In the genomic region with DNA sequence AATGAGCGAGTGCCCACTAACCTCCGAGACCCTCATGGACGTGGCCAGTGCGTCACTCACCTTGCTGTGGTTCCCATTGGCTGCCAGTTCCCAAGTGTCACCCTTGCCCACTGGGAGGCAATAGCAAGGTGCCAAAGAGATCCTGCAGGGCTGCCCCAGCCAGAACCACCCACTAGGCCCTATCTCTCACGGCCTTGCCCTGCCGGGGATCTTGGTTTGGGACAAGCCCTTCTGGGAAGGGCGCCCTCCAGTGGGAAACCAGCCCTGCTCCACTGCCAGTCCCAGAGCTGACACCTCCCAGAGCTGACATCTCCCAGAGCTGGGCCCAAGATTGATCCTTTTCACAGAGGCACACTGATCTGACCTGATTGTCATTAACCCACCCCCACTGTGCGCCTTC, we compare ENCODE assay signal across 9 cellular contexts. TPM values are rescaled to one million over a fixed set of nuclear protein-coding genes. Genes with fewer than 3 reads are reported as not detected.
A peak's percentile ranks its signal among the peaks of the same experiment; 100 is the strongest.
DNase-seq lines count a peak whose midpoint lies in the region; ATAC-seq and TF ChIP-seq lines count a peak whose summit lies in the region.
"Had no signal": no experiment of that assay in that cellular context is flagged by ENCODE, and none has a peak within 500 bp of the region (broad histone marks: within the 10 kb centered on the region; RNA-seq: fewer than 3 reads in every experiment).

No MANE protein-coding gene starts in this region.

- H3K27ac Mint-ChIP-seq in activated T-helper 17 cell treated with anti-CD3 and anti-CD28 coated beads, Interleukin-2, amount 50 U/mL, for 72 hours: peak overlapping the region; percentile 21
- no peak overlapping the region for H3K27ac Mint-ChIP-seq in natural killer cell

- H3K36me3 Mint-ChIP-seq in activated T-helper 17 cell treated with anti-CD3 and anti-CD28 coated beads, Interleukin-2, amount 50 U/mL, for 72 hours (ENCODE audit: low read depth): no peaks in the 10 kb centered on the region
- H3K36me3 Mint-ChIP-seq in natural killer cell: no peaks in the 10 kb centered on the region

- H3K27me3 Mint-ChIP-seq in activated T-helper 17 cell treated with anti-CD3 and anti-CD28 coated beads, Interleukin-2, amount 50 U/mL, for 72 hours: no peaks in the 10 kb centered on the region
- H3K27me3 Mint-ChIP-seq in natural killer cell (ENCODE audit: low read depth in 2 of 2): peaks cover 0 to 3% of the 10 kb centered on the region in 2 donors

- no peak for ATAC-seq in activated T-helper 17 cell treated with anti-CD3 and anti-CD28 coated beads, Interleukin-2, amount 50 U/mL, for 72 hours (replicated peaks)
- ATAC-seq in natural killer cell: no peak

- no peak for TF ChIP-seq POLR2A in sigmoid colon (IDR thresholded peaks at IDR 0.05)

- intact Hi-C loops in natural killer cell (cut with micrococcal nuclease): loop anchor here (10.0 kb wide), 1 partner anchor 183 kb away; the partner anchor contains the start of gene MAN1C1
- intact Hi-C loops in sigmoid colon (cut with DNase I): loop anchor here (2.0 to 5.0 kb wide), 2 partner anchors 53 to 96 kb away; no protein-coding TSS in a partner anchor

- H3K27ac ChIP-seq in HL-60 (replicated peaks): no peak overlapping the region
- H3K27ac ChIP-seq in sigmoid colon: peak overlapping the region in 1 of 4 donors; percentile 92

- H3K9me3 ChIP-seq in sigmoid colon: no peaks in the 10 kb centered on the region
- H3K9me3 ChIP-seq: HAP-1 had no signal

- WGBS in sigmoid colon, 2 donors: 60 to 84% methylated on average over 8 of the region's 8 CpGs

- TF ChIP-seq EP300 in sigmoid colon (IDR thresholded peaks at IDR 0.05): no peak

- H3K4me3 Mint-ChIP-seq in activated T-helper 17 cell treated with anti-CD3 and anti-CD28 coated beads, Interleukin-2, amount 50 U/mL, for 72 hours: peak overlapping the region; percentile 61
- no peak overlapping the region for H3K4me3 Mint-ChIP-seq in natural killer cell

- H3K9me3 Mint-ChIP-seq in activated T-helper 17 cell treated with anti-CD3 and anti-CD28 coated beads, Interleukin-2, amount 50 U/mL, for 72 hours: no peaks in the 10 kb centered on the region
- no peaks in the 10 kb centered on the region for H3K9me3 Mint-ChIP-seq in natural killer cell

- H3K27me3 ChIP-seq in HL-60 (ENCODE audit: insufficient read depth, poor library complexity, severe bottlenecking) (no peaks in the 10 kb centered on the region), sigmoid colon (no peaks in the 10 kb centered on the region)

- H3K4me3 ChIP-seq in HL-60 (replicated peaks; ENCODE audit: insufficient read depth, low read length) (no peak overlapping the region), sigmoid colon (no peak overlapping the region)
- H3K4me3 ChIP-seq: HAP-1 had no signal

- H3K36me3 ChIP-seq in sigmoid colon: no peaks in the 10 kb centered on the region
- H3K36me3 ChIP-seq: HAP-1 had no signal

- DNase-seq in AML-193 (lab: John Stamatoyannopoulos, UW) (peak; percentile 20 to 31), HL-60 (ENCODE audit: low read depth in 1 of 2, low spot score in 1 of 2) (peak in 1 of 2 experiments; percentile 60), kidney tubule cell (ENCODE audit: low spot score) (peak; percentile 40), natural killer cell (no peak), sigmoid colon (no peak), GM19240 (ENCODE audit: insufficient read length, low spot score) (no peak), NCI-H2081 (lab: John Stamatoyannopoulos, UW) (no peak)

- peaks cover 20% of the 10 kb centered on the region for H3K4me1 Mint-ChIP-seq in activated T-helper 17 cell treated with anti-CD3 and anti-CD28 coated beads, Interleukin-2, amount 50 U/mL, for 72 hours
- H3K4me1 Mint-ChIP-seq in natural killer cell: peaks cover 14 to 30% of the 10 kb centered on the region in 2 donors

- TF ChIP-seq CTCF in HL-60 (IDR thresholded peaks at IDR 0.05; ENCODE audit: insufficient read depth, low read length): peak; percentile 47
- no peak for TF ChIP-seq CTCF in natural killer cell (IDR thresholded peaks at IDR 0.05)
- peak in 2 of 4 experiments; percentile 27 to 33 for TF ChIP-seq CTCF in sigmoid colon (IDR thresholded peaks at IDR 0.05)

- H3K4me1 ChIP-seq in sigmoid colon: peaks cover 0 to 51% (median 36%) of the 10 kb centered on the region in 4 donors

RNA-seq across cellular contexts. Expression of gene SELENON, which starts 2.1 kb away (rescaled TPM):
- 10 to 100 TPM; 10.2 to 13.2 TPM for total RNA-seq in activated T-helper 17 cell treated with anti-CD3 and anti-CD28 coated beads, Interleukin-2, amount 50 U/mL, for 72 hours
- total RNA-seq in natural killer cell (10 to 100 TPM in 2 of 3 donors, 1 to 10 TPM in 1; 9.7 to 16.4 (median 11.1) TPM), sigmoid colon (10 to 100 TPM; 15.5 to 37.4 (median 19.7) TPM)
- 10 to 100 TPM in 1 of 3 donors, 1 to 10 TPM in 2; 4.6 to 28.9 (median 6.6) TPM for polyA plus RNA-seq in sigmoid colon

RNA-seq across cellular contexts. Expression of gene MTFR1L, which starts 21.8 kb away (rescaled TPM):
- total RNA-seq in activated T-helper 17 cell treated with anti-CD3 and anti-CD28 coated beads, Interleukin-2, amount 50 U/mL, for 72 hours: 10 to 100 TPM; 39.6 to 58.8 TPM
- total RNA-seq in natural killer cell (10 to 100 TPM; 33.4 to 39.0 (median 39.0) TPM), sigmoid colon (100 to 1,000 TPM; 106 to 150 (median 121) TPM)
- 10 to 100 TPM; 26.1 to 38.4 (median 36.1) TPM for polyA plus RNA-seq in sigmoid colon

Comparison
In these comparisons a context has a peak if more than half of its experiments do, and no peak if none do; other contexts are left out.
1. DNase-seq: peak in AML-193 (2 of 2) and kidney tubule cell (single experiment); none in natural killer cell (single experiment), sigmoid colon (single experiment), GM19240 (single experiment) and NCI-H2081 (0 of 2).